ENCODE assay signal across 17 cellular contexts in genomic region chr16:7505495-7505894, GRCh38.
"Had no signal": no experiment of that assay in that cellular context is flagged by ENCODE, and none has a peak within 500 bp of the region (broad histone marks: within the 10 kb centered on the region; RNA-seq: fewer than 3 reads in every experiment).

No MANE protein-coding gene starts in this region.

- DNase-seq: dermis blood vessel endothelial cell; effector CD4-positive, alpha-beta T cell; effector memory CD4-positive, alpha-beta T cell; erythroblast; esophagus squamous epithelium; foreskin fibroblast; foreskin melanocyte; heart right ventricle; hippocampal formation; left cardiac atrium; left ventricle myocardium superior; lower lobe of right lung; mesenchymal stem cell; mucosa of descending colon had no signal

- H3K27ac ChIP-seq: coronary artery, epithelial cell of prostate, esophagus squamous epithelium, gastroesophageal sphincter, heart right ventricle, lower lobe of right lung had no signal
